27 cellular contexts compared by ENCODE assay signal in genomic region chr7:38773430-38773829, GRCh38.
"Had no signal": no experiment of that assay in that cellular context is flagged by ENCODE, and none has a peak within 500 bp of the region (broad histone marks: within the 10 kb centered on the region; RNA-seq: fewer than 3 reads in every experiment).

No MANE protein-coding gene starts in this region.

- H3K9me3 Mint-ChIP-seq: activated B cell treated with CpG ODN at 0.5 μM for 24 hours; activated CD4-positive, alpha-beta memory T cell treated with anti-CD3 and anti-CD28 coated beads, Interleukin-2, amount 10 ng/mL, durations not matched to agents 7 days and 5 days; activated naive CD4-positive, alpha-beta T cell treated with anti-CD3 and anti-CD28 coated beads for 36 hours; activated naive CD8-positive, alpha-beta T cell treated with anti-CD3 and anti-CD28 coated beads, Interleukin-2, amount 10 ng/mL, durations not matched to agents 7 days and 5 days; activated T-cell treated with anti-CD3 and anti-CD28 coated beads, Interleukin-2, amount 50 U/mL, for 72 hours; endodermal cell; immature natural killer cell; mesothelial cell of epicardium; naive thymus-derived CD8-positive, alpha-beta T cell; neural progenitor cell; stimulated activated naive B cell treated with anti-CD40 and anti-IgM and Interleukin-4, amounts not matched to agents 10 μg/mL and 1 μg/mL and 100 μg/mL, for 72 hours had no signal

- H3K4me1 Mint-ChIP-seq: activated B cell treated with CpG ODN at 0.5 μM for 24 hours; activated CD4-positive, alpha-beta memory T cell treated with anti-CD3 and anti-CD28 coated beads, Interleukin-2, amount 10 ng/mL, durations not matched to agents 7 days and 5 days; activated naive CD8-positive, alpha-beta T cell treated with anti-CD3 and anti-CD28 coated beads, Interleukin-2, amount 10 ng/mL, durations not matched to agents 7 days and 5 days; endodermal cell; immature natural killer cell; mesothelial cell of epicardium; naive thymus-derived CD8-positive, alpha-beta T cell; stimulated activated naive B cell treated with anti-CD40 and anti-IgM and Interleukin-4, amounts not matched to agents 10 μg/mL and 1 μg/mL and 100 μg/mL, for 72 hours had no signal

- H3K27ac ChIP-seq: colonic mucosa, dorsolateral prefrontal cortex, epithelial cell of prostate, hepatocyte, lower lobe of right lung, neural progenitor cell, transverse colon had no signal

- ATAC-seq: activated T-cell treated with anti-CD3 and anti-CD28 coated beads, Interleukin-2, amount 50 U/mL, for 72 hours; left lobe of liver; lower lobe of right lung; naive thymus-derived CD8-positive, alpha-beta T cell; sciatic nerve; stimulated activated naive B cell treated with anti-CD40 and anti-IgM and Interleukin-4, amounts not matched to agents 10 μg/mL and 1 μg/mL and 100 μg/mL, for 72 hours had no signal

- H3K27ac Mint-ChIP-seq: activated B cell treated with CpG ODN at 0.5 μM for 24 hours; activated CD4-positive, alpha-beta memory T cell treated with anti-CD3 and anti-CD28 coated beads, Interleukin-2, amount 10 ng/mL, durations not matched to agents 7 days and 5 days; activated naive CD4-positive, alpha-beta T cell treated with anti-CD3 and anti-CD28 coated beads for 36 hours; activated naive CD8-positive, alpha-beta T cell treated with anti-CD3 and anti-CD28 coated beads, Interleukin-2, amount 10 ng/mL, durations not matched to agents 7 days and 5 days; activated T-cell treated with anti-CD3 and anti-CD28 coated beads, Interleukin-2, amount 50 U/mL, for 72 hours; endodermal cell; immature natural killer cell; mesothelial cell of epicardium; naive thymus-derived CD8-positive, alpha-beta T cell; neural progenitor cell; stimulated activated naive B cell treated with anti-CD40 and anti-IgM and Interleukin-4, amounts not matched to agents 10 μg/mL and 1 μg/mL and 100 μg/mL, for 72 hours had no signal

- H3K27me3 Mint-ChIP-seq: activated B cell treated with CpG ODN at 0.5 μM for 24 hours; activated CD4-positive, alpha-beta memory T cell treated with anti-CD3 and anti-CD28 coated beads, Interleukin-2, amount 10 ng/mL, durations not matched to agents 7 days and 5 days; activated naive CD8-positive, alpha-beta T cell treated with anti-CD3 and anti-CD28 coated beads, Interleukin-2, amount 10 ng/mL, durations not matched to agents 7 days and 5 days; naive thymus-derived CD8-positive, alpha-beta T cell; stimulated activated naive B cell treated with anti-CD40 and anti-IgM and Interleukin-4, amounts not matched to agents 10 μg/mL and 1 μg/mL and 100 μg/mL, for 72 hours had no signal

- H3K27me3 ChIP-seq: colonic mucosa, dorsolateral prefrontal cortex, hepatocyte, neural progenitor cell, transverse colon had no signal

- H3K4me3 ChIP-seq: colonic mucosa, dorsolateral prefrontal cortex, hepatocyte, lower lobe of right lung, neural progenitor cell, smooth muscle cell, transverse colon had no signal

- H3K4me3 Mint-ChIP-seq: activated B cell treated with CpG ODN at 0.5 μM for 24 hours; activated CD4-positive, alpha-beta memory T cell treated with anti-CD3 and anti-CD28 coated beads, Interleukin-2, amount 10 ng/mL, durations not matched to agents 7 days and 5 days; activated naive CD4-positive, alpha-beta T cell treated with anti-CD3 and anti-CD28 coated beads for 36 hours; activated naive CD8-positive, alpha-beta T cell treated with anti-CD3 and anti-CD28 coated beads, Interleukin-2, amount 10 ng/mL, durations not matched to agents 7 days and 5 days; activated T-cell treated with anti-CD3 and anti-CD28 coated beads, Interleukin-2, amount 50 U/mL, for 72 hours; endodermal cell; immature natural killer cell; mesothelial cell of epicardium; naive thymus-derived CD8-positive, alpha-beta T cell; neural progenitor cell; stimulated activated naive B cell treated with anti-CD40 and anti-IgM and Interleukin-4, amounts not matched to agents 10 μg/mL and 1 μg/mL and 100 μg/mL, for 72 hours had no signal

- DNase-seq: activated B cell treated with CpG ODN at 0.5 μM for 24 hours; activated CD4-positive, alpha-beta memory T cell treated with anti-CD3 and anti-CD28 coated beads, Interleukin-2, amount 10 ng/mL, durations not matched to agents 7 days and 5 days; activated CD4-positive, alpha-beta T cell treated with anti-CD3 and anti-CD28 coated beads for 4 hours; activated effector memory CD4-positive, alpha-beta T cell treated with Interleukin-2 at 50 U/mL for 16 hours; activated naive CD4-positive, alpha-beta T cell treated with anti-CD3 and anti-CD28 coated beads for 36 hours; activated naive CD8-positive, alpha-beta T cell treated with anti-CD3 and anti-CD28 coated beads, Interleukin-2, amount 10 ng/mL, durations not matched to agents 7 days and 5 days; activated T-cell treated with anti-CD3 and anti-CD28 coated beads, Interleukin-2, amount 50 U/mL, for 72 hours; amygdala; colonic mucosa; dorsolateral prefrontal cortex; endodermal cell; glutamatergic neuron; immature natural killer cell; lower lobe of right lung; naive thymus-derived CD8-positive, alpha-beta T cell; stimulated activated CD4-positive, alpha-beta T cell treated with anti-CD3 and anti-CD28 coated beads, Interleukin-15, amount 100 ng/mL, for 24 hours; stimulated activated CD8-positive, alpha-beta memory T cell treated with anti-CD3 and anti-CD28 coated beads, Interleukin-4, amount 100 ng/mL, for 48 hours; stimulated activated naive B cell treated with anti-CD40 and anti-IgM and Interleukin-4, amounts not matched to agents 10 μg/mL and 1 μg/mL and 100 μg/mL, for 72 hours; T1000; transverse colon had no signal
